Comparison of ENCODE assay signal across 18 cellular contexts in the genomic region with DNA sequence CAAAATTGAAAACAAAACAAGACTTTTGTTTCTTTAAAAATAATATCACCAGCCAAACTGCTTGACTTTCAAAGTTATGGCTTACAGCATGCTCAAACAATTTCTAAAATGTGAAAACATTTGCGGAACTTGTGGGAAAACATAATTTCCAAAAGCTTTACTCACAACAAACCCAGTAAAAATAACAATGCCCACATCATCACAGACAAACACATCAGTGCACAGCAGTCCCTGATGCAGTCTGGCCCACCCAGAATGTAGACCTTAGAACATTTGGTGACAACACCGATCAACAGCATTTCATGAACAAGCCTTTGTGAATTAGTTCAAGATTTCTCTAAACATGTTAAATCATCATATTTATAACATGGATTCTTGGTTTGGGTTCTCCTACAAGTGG.
A peak's percentile ranks its signal among the peaks of the same experiment; 100 is the strongest.
DNase-seq lines count a peak whose midpoint lies in the region; FAIRE-seq and TF ChIP-seq lines count a peak whose summit lies in the region.
"Had no signal": no experiment of that assay in that cellular context is flagged by ENCODE, and none has a peak within 500 bp of the region (broad histone marks: within the 10 kb centered on the region; RNA-seq: fewer than 3 reads in every experiment).

No MANE protein-coding gene starts in this region.

- no peak for TF ChIP-seq CTCF in astrocyte of the spinal cord (IDR thresholded peaks at IDR 0.05; ENCODE audit: low read depth, low read length)
- no peak for TF ChIP-seq CTCF in fibroblast of villous mesenchyme (IDR thresholded peaks at IDR 0.05; ENCODE audit: insufficient read depth, low read depth, low read length)

- in situ Hi-C loops in astrocyte of the spinal cord (cut with HindIII; ENCODE audit: low sequenced_read_pairs) = no loop called here

- DNase-seq in AG20443 (ENCODE audit: low spot score) (peak; percentile 40), GM18507 (ENCODE audit: extremely low spot score, insufficient read length, low read depth) (no peak), astrocyte of the spinal cord (ENCODE audit: low read depth, low spot score) (peak; percentile 4), fibroblast of villous mesenchyme (ENCODE audit: low read depth) (peak; percentile 55), NCI-H2107 (lab: John Stamatoyannopoulos, UW) (no peak), KG1 (lab: John Stamatoyannopoulos, UW) (no peak), hypothalamus (lab: John Stamatoyannopoulos, UW) (no peak), MV-4-11 (lab: John Stamatoyannopoulos, UW) (no peak)
- DNase-seq: ACHN; CD8-positive, alpha-beta T cell; COR-L47; DND-41; GOT3; HFFc6; KBM-7 had no signal

- H3K4me3 ChIP-seq in astrocyte of the spinal cord (ENCODE audit: low read depth, low read length) (no peak overlapping the region), fibroblast of villous mesenchyme (ENCODE audit: low read depth, low read length) (no peak overlapping the region)
- H3K4me3 ChIP-seq: GM12878, HAP-1 had no signal

- FAIRE-seq in GM18507 (lab: Jason Lieb, UNC) = peak; percentile 12
- FAIRE-seq: D721Med, GM12878 had no signal

Comparison
In these comparisons a context has a peak if more than half of its experiments do, and no peak if none do; other contexts are left out.
1. DNase-seq: peak in AG20443 (single experiment), astrocyte of the spinal cord (single experiment) and fibroblast of villous mesenchyme (single experiment); none in GM18507 (single experiment), NCI-H2107 (single experiment), KG1 (single experiment), hypothalamus (0 of 51) and MV-4-11 (single experiment).